In the genomic region with DNA sequence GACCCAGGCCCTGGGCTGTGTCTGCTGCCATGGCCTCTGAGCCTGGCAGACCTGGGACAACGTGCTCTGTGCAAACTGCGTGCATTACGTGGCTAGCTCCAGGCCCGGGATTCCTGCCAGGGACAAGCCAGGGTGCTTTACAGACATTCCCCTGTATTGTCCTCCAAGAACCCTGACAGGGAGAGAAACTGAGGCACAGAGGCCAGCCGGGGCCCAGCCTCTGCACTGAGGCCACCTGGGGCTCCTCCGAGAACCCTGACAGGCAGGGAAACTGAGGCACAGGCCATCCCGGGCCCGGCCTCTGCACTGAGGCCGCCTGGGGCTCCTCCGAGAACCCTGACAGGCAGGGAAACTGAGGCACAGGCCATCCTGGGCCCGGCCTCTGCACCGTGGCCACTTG, we compare ENCODE assay signal across 11 cellular contexts.
"Had no signal": no experiment of that assay in that cellular context is flagged by ENCODE, and none has a peak within 500 bp of the region (broad histone marks: within the 10 kb centered on the region; RNA-seq: fewer than 3 reads in every experiment).

No MANE protein-coding gene starts in this region.

- H3K36me3 Mint-ChIP-seq: activated CD4-positive, alpha-beta memory T cell treated with anti-CD3 and anti-CD28 coated beads for 36 hours had no signal

- DNase-seq: activated CD4-positive, alpha-beta memory T cell treated with anti-CD3 and anti-CD28 coated beads for 36 hours; activated CD4-positive, alpha-beta T cell treated with anti-CD3 and anti-CD28 coated beads for 36 hours; activated naive CD4-positive, alpha-beta T cell treated with Interleukin-2 at 50 U/mL for 16 hours; mesendoderm; SJCRH30; stimulated activated CD4-positive, alpha-beta T cell treated with anti-CD3 and anti-CD28 coated beads, Interleukin-4, amount 100 ng/mL, for 24 hours; stimulated activated naive CD8-positive, alpha-beta T cell treated with anti-CD3 and anti-CD28 coated beads, Interleukin-15, Interleukin-2, amounts not matched to agents 100 U/mL and 50 U/mL, for 24 hours; T-helper 17 cell had no signal

- H3K27ac Mint-ChIP-seq: activated CD4-positive, alpha-beta memory T cell treated with anti-CD3 and anti-CD28 coated beads for 36 hours; activated CD4-positive, alpha-beta T cell treated with anti-CD3 and anti-CD28 coated beads for 36 hours; activated T-helper 1 cell treated with anti-CD3 and anti-CD28 coated beads, Interleukin-12 subunit alpha, Interleukin-12 subunit beta, Interleukin-2, Interleukin-4 antibody, amounts not matched to agents 30 ng/mL and 10 ng/mL and 1 ng/mL, durations not matched to agents 14 hours and 24 hours and 36 hours; T-helper 17 cell had no signal

- H3K4me3 Mint-ChIP-seq: activated CD4-positive, alpha-beta memory T cell treated with anti-CD3 and anti-CD28 coated beads for 36 hours; activated CD4-positive, alpha-beta T cell treated with anti-CD3 and anti-CD28 coated beads for 36 hours; activated T-helper 1 cell treated with anti-CD3 and anti-CD28 coated beads, Interleukin-12 subunit alpha, Interleukin-12 subunit beta, Interleukin-2, Interleukin-4 antibody, amounts not matched to agents 30 ng/mL and 10 ng/mL and 1 ng/mL, durations not matched to agents 14 hours and 24 hours and 36 hours; neural crest cell; T-helper 17 cell had no signal

- H3K9me3 Mint-ChIP-seq: activated CD4-positive, alpha-beta memory T cell treated with anti-CD3 and anti-CD28 coated beads for 36 hours; activated T-helper 1 cell treated with anti-CD3 and anti-CD28 coated beads, Interleukin-12 subunit alpha, Interleukin-12 subunit beta, Interleukin-2, Interleukin-4 antibody, amounts not matched to agents 30 ng/mL and 10 ng/mL and 1 ng/mL, durations not matched to agents 14 hours and 24 hours and 36 hours; neural crest cell had no signal

- ATAC-seq: activated CD4-positive, alpha-beta T cell treated with anti-CD3 and anti-CD28 coated beads for 36 hours; esophagus mucosa; stimulated activated naive CD8-positive, alpha-beta T cell treated with anti-CD3 and anti-CD28 coated beads, Interleukin-15, Interleukin-2, amounts not matched to agents 100 U/mL and 50 U/mL, for 24 hours; T-helper 17 cell had no signal

- H3K4me1 Mint-ChIP-seq: activated CD4-positive, alpha-beta T cell treated with anti-CD3 and anti-CD28 coated beads for 36 hours; neural crest cell had no signal
